ENCODE assay signal across 1 cellular context in genomic region chr2:70070557-70071268, GRCh38.
TF ChIP-seq lines count a peak whose summit lies in the region.

No MANE protein-coding gene starts in this region.

TF ChIP-seq in HepG2, 621 proteins besides CTCF, POLR2A, EP300 and RAD21 (continued from another document and continues in another):
- TF ChIP-seq KIAA2018 (CRISPR knock-in tag; IDR thresholded peaks at IDR 0.05; ENCODE audit: borderline replicate concordance) (no peak), NKX3-1 (CRISPR knock-in tag; IDR thresholded peaks at IDR 0.05) (no peak), ARHGAP35 (CRISPR knock-in tag; IDR thresholded peaks at IDR 0.05; ENCODE audit: borderline replicate concordance) (no peak), LRRFIP1 (CRISPR knock-in tag; conservative IDR thresholded peaks at IDR 0.05) (no peak), THRA (CRISPR knock-in tag; IDR thresholded peaks at IDR 0.05; ENCODE audit: borderline replicate concordance) (peak; percentile 55; the same call in 1 of the 2 replicates), ATAD3A (CRISPR knock-in tag; IDR thresholded peaks at IDR 0.05) (no peak), ZNF430 (CRISPR knock-in tag; IDR thresholded peaks at IDR 0.05) (no peak), FOXA3 (CRISPR knock-in tag; IDR thresholded peaks at IDR 0.05) (peak; percentile 41; the same call in 1 of the 2 replicates), TFDP2 (CRISPR knock-in tag; IDR thresholded peaks at IDR 0.05) (0 out of 2 replicates have a peak, but pooled peaks have one; percentile 29), GATAD2A (CRISPR knock-in tag; IDR thresholded peaks at IDR 0.05) (peak; percentile 60), GABPA (IDR thresholded peaks at IDR 0.05; ENCODE audit: low read depth, low read length) (no peak), GABPA (CRISPR knock-in tag; IDR thresholded peaks at IDR 0.05; ENCODE audit: low read depth) (peak; percentile 18; the same call in 1 of the 2 replicates), NFIC (IDR thresholded peaks at IDR 0.05; ENCODE audit: low read length) (0 out of 2 replicates have a peak, but pooled peaks have one; percentile 8), ZNF691 (CRISPR knock-in tag; IDR thresholded peaks at IDR 0.05; ENCODE audit: borderline replicate concordance, low read depth) (no peak), RARA (CRISPR knock-in tag; IDR thresholded peaks at IDR 0.05) (peak; percentile 29; the same call in 1 of the 2 replicates), ZHX2 (IDR thresholded peaks at IDR 0.05; ENCODE audit: low read depth) (0 out of 2 replicates have a peak, but pooled peaks have one; percentile 47), ZHX2 (CRISPR knock-in tag; IDR thresholded peaks at IDR 0.05; ENCODE audit: borderline replicate concordance) (no peak), ZBTB33 (CRISPR knock-in tag; IDR thresholded peaks at IDR 0.05) (peak; percentile 69), CBFB (CRISPR knock-in tag; IDR thresholded peaks at IDR 0.05) (no peak), FOXK1 (CRISPR knock-in tag; IDR thresholded peaks at IDR 0.05; ENCODE audit: borderline replicate concordance, low read depth) (peak; percentile 69)
